Comparison of ENCODE assay signal across 10 cellular contexts in genomic region chr2:231397011-231397927, GRCh38. TPM values are rescaled to one million over a fixed set of nuclear protein-coding genes. Genes with fewer than 3 reads are reported as not detected.
A peak's percentile ranks its signal among the peaks of the same experiment; 100 is the strongest.
DNase-seq lines count a peak whose midpoint lies in the region; ATAC-seq, FAIRE-seq and TF ChIP-seq lines count a peak whose summit lies in the region.
"Had no signal": no experiment of that assay in that cellular context is flagged by ENCODE, and none has a peak within 500 bp of the region (broad histone marks: within the 10 kb centered on the region; RNA-seq: fewer than 3 reads in every experiment).

No MANE protein-coding gene starts in this region.

- no peaks in the 10 kb centered on the region for H3K36me3 ChIP-seq in kidney (ENCODE audit: control insufficient read depth in 1 of 2, insufficient read depth in 2 of 2, low read length in 2 of 2)
- H3K36me3 ChIP-seq: cardiac muscle cell had no signal

- peaks cover 12% of the 10 kb centered on the region for H3K4me1 Mint-ChIP-seq in activated naive CD4-positive, alpha-beta T cell treated with anti-CD3 and anti-CD28 coated beads for 36 hours (ENCODE audit: low read depth)
- H3K4me1 Mint-ChIP-seq in WTC11 = peaks cover 74% of the 10 kb centered on the region
- peaks cover 39% of the 10 kb centered on the region for H3K4me1 Mint-ChIP-seq in stimulated activated naive CD8-positive, alpha-beta T cell treated with anti-CD3 and anti-CD28 coated beads, Interleukin-15, amount 100 ng/mL, for 72 hours

- no peak overlapping the region for H3K4me3 ChIP-seq in kidney (ENCODE audit: low read length in 2 of 2)

- no peak for TF ChIP-seq CTCF in WTC11 (IDR thresholded peaks at IDR 0.05)
- no peak for TF ChIP-seq CTCF in kidney (IDR thresholded peaks at IDR 0.05; ENCODE audit: borderline replicate concordance, extremely low read depth, insufficient read depth)

- H3K36me3 Mint-ChIP-seq in activated naive CD4-positive, alpha-beta T cell treated with anti-CD3 and anti-CD28 coated beads, Interleukin-2, amount 50 U/mL, for 72 hours = no peaks in the 10 kb centered on the region
- H3K36me3 Mint-ChIP-seq in activated naive CD4-positive, alpha-beta T cell treated with anti-CD3 and anti-CD28 coated beads for 36 hours (ENCODE audit: low read depth) = no peaks in the 10 kb centered on the region
- H3K36me3 Mint-ChIP-seq in WTC11 = peaks cover 27% of the 10 kb centered on the region

- H3K9me3 Mint-ChIP-seq in activated naive CD4-positive, alpha-beta T cell treated with anti-CD3 and anti-CD28 coated beads, Interleukin-2, amount 50 U/mL, for 72 hours = no peaks in the 10 kb centered on the region
- no peaks in the 10 kb centered on the region for H3K9me3 Mint-ChIP-seq in activated naive CD4-positive, alpha-beta T cell treated with anti-CD3 and anti-CD28 coated beads for 36 hours
- no peaks in the 10 kb centered on the region for H3K9me3 Mint-ChIP-seq in WTC11
- H3K9me3 Mint-ChIP-seq in stimulated activated naive CD8-positive, alpha-beta T cell treated with anti-CD3 and anti-CD28 coated beads, Interleukin-15, amount 100 ng/mL, for 72 hours = no peaks in the 10 kb centered on the region

- peak; percentile 65 to 66 for ATAC-seq in activated naive CD4-positive, alpha-beta T cell treated with anti-CD3 and anti-CD28 coated beads, Interleukin-2, amount 50 U/mL, for 72 hours
- ATAC-seq in WTC11 = no peak
- ATAC-seq in stimulated activated naive CD8-positive, alpha-beta T cell treated with anti-CD3 and anti-CD28 coated beads, Interleukin-15, amount 100 ng/mL, for 72 hours = peak; percentile 56
- no peak for ATAC-seq in HG03025 (IDR thresholded peaks at IDR 0.05; ENCODE audit: low FRiP score, unreplicated experiment)

- no peaks in the 10 kb centered on the region for H3K9me3 ChIP-seq in kidney (ENCODE audit: control insufficient read depth in 1 of 2, low read length in 2 of 2)

- intact Hi-C loops in activated naive CD4-positive, alpha-beta T cell treated with anti-CD3 and anti-CD28 coated beads for 36 hours (cut with micrococcal nuclease) = no loop called here
- intact Hi-C loops in kidney (cut with DNase I) = no loop called here

- peaks cover 0 to 8% of the 10 kb centered on the region in 2 donors for H3K4me1 ChIP-seq in kidney (ENCODE audit: control insufficient read depth in 1 of 2, insufficient read depth in 1 of 2, low read depth in 1 of 2, low read length in 2 of 2)

- no peak overlapping the region for H3K27ac Mint-ChIP-seq in activated naive CD4-positive, alpha-beta T cell treated with anti-CD3 and anti-CD28 coated beads, Interleukin-2, amount 50 U/mL, for 72 hours
- no peak overlapping the region for H3K27ac Mint-ChIP-seq in activated naive CD4-positive, alpha-beta T cell treated with anti-CD3 and anti-CD28 coated beads for 36 hours
- H3K27ac Mint-ChIP-seq in WTC11 = peak overlapping the region; percentile 84
- peak overlapping the region in 1 of 2 donors; percentile 36 for H3K27ac Mint-ChIP-seq in stimulated activated naive CD8-positive, alpha-beta T cell treated with anti-CD3 and anti-CD28 coated beads, Interleukin-15, amount 100 ng/mL, for 72 hours

- H3K27me3 Mint-ChIP-seq in activated naive CD4-positive, alpha-beta T cell treated with anti-CD3 and anti-CD28 coated beads for 36 hours (ENCODE audit: low read depth) = peaks cover 28% of the 10 kb centered on the region
- no peaks in the 10 kb centered on the region for H3K27me3 Mint-ChIP-seq in WTC11 (ENCODE audit: low read depth)
- peaks cover 67% of the 10 kb centered on the region for H3K27me3 Mint-ChIP-seq in stimulated activated naive CD8-positive, alpha-beta T cell treated with anti-CD3 and anti-CD28 coated beads, Interleukin-15, amount 100 ng/mL, for 72 hours

- H3K27ac ChIP-seq in kidney (ENCODE audit: low read depth in 2 of 2, low read length in 2 of 2) (no peak overlapping the region), substantia nigra (ENCODE audit: low read depth, low read length, poor library complexity, severe bottlenecking) (no peak overlapping the region)
- H3K27ac ChIP-seq: cardiac muscle cell had no signal

- no peak for FAIRE-seq in kidney (lab: Jason Lieb, UNC)

- no peak overlapping the region for H3K4me3 Mint-ChIP-seq in activated naive CD4-positive, alpha-beta T cell treated with anti-CD3 and anti-CD28 coated beads for 36 hours
- peak overlapping the region; percentile 82 for H3K4me3 Mint-ChIP-seq in WTC11
- H3K4me3 Mint-ChIP-seq in stimulated activated naive CD8-positive, alpha-beta T cell treated with anti-CD3 and anti-CD28 coated beads, Interleukin-15, amount 100 ng/mL, for 72 hours = peak overlapping the region; percentile 15 to 76

- CTCF ChIA-PET in activated naive CD4-positive, alpha-beta T cell treated with anti-CD3 and anti-CD28 coated beads for 36 hours (lab: Charles Lee) = interaction anchor here (1.0 to 2.2 kb wide), 3 partner anchors 10 to 293 kb away, joined by 3 to 5 read pairs (median 3); no protein-coding TSS in a partner anchor
- CTCF ChIA-PET in WTC11 (lab: Charles Lee) = interaction anchor here (1.0 to 1.9 kb wide), 4 partner anchors 8 to 105 kb away, joined by 3 to 7 read pairs (median 6); no protein-coding TSS in a partner anchor

- DNase-seq in activated naive CD4-positive, alpha-beta T cell treated with anti-CD3 and anti-CD28 coated beads, Interleukin-2, amount 50 U/mL, for 72 hours (ENCODE audit: low spot score in 2 of 2) = no peak
- DNase-seq in activated naive CD4-positive, alpha-beta T cell treated with anti-CD3 and anti-CD28 coated beads for 36 hours = no peak
- no peak for DNase-seq in WTC11 (ENCODE audit: low spot score)
- peak; percentile 48 for DNase-seq in kidney
- DNase-seq in stimulated activated naive CD8-positive, alpha-beta T cell treated with anti-CD3 and anti-CD28 coated beads, Interleukin-15, amount 100 ng/mL, for 72 hours = peak in 1 of 2 donors; percentile 26
- DNase-seq in pons (ENCODE audit: low spot score) = no peak
- DNase-seq in substantia nigra (lab: John Stamatoyannopoulos, UW) = no peak
- DNase-seq: NCI-H1105 had no signal

- POLR2A ChIA-PET in WTC11 (lab: Charles Lee) = no interaction called here

- no peak overlapping the region for H3K9ac ChIP-seq in kidney (ENCODE audit: low read length in 2 of 2)

TF ChIP-seq in WTC11, 78 proteins besides CTCF, POLR2A, EP300 and RAD21 (continues in another document):
- TF ChIP-seq MAX (CRISPR knock-in tag; IDR thresholded peaks at IDR 0.05) = no peak
- no peak for TF ChIP-seq ZNF263 (CRISPR knock-in tag; IDR thresholded peaks at IDR 0.05; ENCODE audit: low read depth)
- TF ChIP-seq, protein P1, sequence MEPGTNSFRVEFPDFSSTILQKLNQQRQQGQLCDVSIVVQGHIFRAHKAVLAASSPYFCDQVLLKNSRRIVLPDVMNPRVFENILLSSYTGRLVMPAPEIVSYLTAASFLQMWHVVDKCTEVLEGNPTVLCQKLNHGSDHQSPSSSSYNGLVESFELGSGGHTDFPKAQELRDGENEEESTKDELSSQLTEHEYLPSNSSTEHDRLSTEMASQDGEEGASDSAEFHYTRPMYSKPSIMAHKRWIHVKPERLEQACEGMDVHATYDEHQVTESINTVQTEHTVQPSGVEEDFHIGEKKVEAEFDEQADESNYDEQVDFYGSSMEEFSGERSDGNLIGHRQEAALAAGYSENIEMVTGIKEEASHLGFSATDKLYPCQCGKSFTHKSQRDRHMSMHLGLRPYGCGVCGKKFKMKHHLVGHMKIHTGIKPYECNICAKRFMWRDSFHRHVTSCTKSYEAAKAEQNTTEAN (CRISPR knock-in tag; IDR thresholded peaks at IDR 0.05) = no peak
- TF ChIP-seq, protein P2, sequence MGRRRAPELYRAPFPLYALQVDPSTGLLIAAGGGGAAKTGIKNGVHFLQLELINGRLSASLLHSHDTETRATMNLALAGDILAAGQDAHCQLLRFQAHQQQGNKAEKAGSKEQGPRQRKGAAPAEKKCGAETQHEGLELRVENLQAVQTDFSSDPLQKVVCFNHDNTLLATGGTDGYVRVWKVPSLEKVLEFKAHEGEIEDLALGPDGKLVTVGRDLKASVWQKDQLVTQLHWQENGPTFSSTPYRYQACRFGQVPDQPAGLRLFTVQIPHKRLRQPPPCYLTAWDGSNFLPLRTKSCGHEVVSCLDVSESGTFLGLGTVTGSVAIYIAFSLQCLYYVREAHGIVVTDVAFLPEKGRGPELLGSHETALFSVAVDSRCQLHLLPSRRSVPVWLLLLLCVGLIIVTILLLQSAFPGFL (CRISPR knock-in tag; IDR thresholded peaks at IDR 0.05; ENCODE audit: borderline replicate concordance) = no peak
- no peak for TF ChIP-seq TEAD1 (CRISPR knock-in tag; IDR thresholded peaks at IDR 0.05)
- TF ChIP-seq NFYB (CRISPR knock-in tag; conservative IDR thresholded peaks at IDR 0.05; ENCODE audit: low read depth) = no peak
- TF ChIP-seq USF2 (CRISPR knock-in tag; IDR thresholded peaks at IDR 0.05) = no peak

RNA-seq across cellular contexts. Expression of gene B3GNT7, which starts 1.8 kb away (rescaled TPM):
- total RNA-seq in activated naive CD4-positive, alpha-beta T cell treated with anti-CD3 and anti-CD28 coated beads, Interleukin-2, amount 50 U/mL, for 72 hours = under 1 TPM; 0.07 to 0.43 TPM
- not detected for total RNA-seq in activated naive CD4-positive, alpha-beta T cell treated with anti-CD3 and anti-CD28 coated beads for 36 hours
- total RNA-seq in WTC11 (2021) = 151 to 197 TPM (median 194 TPM) in 3 replicates
- total RNA-seq in kidney = 9.3 TPM
- polyA plus RNA-seq in kidney (ENCODE audit: insufficient read depth, low read depth, low replicate concordance) = 2.4 TPM

Comparison
In these comparisons a context has a peak if more than half of its experiments do, and no peak if none do; other contexts are left out.
1. ATAC-seq: peak in activated naive CD4-positive, alpha-beta T cell treated with anti-CD3 and anti-CD28 coated beads, Interleukin-2, amount 50 U/mL, for 72 hours (2 of 2) and stimulated activated naive CD8-positive, alpha-beta T cell treated with anti-CD3 and anti-CD28 coated beads, Interleukin-15, amount 100 ng/mL, for 72 hours (single experiment); none in WTC11 (single experiment) and HG03025 (single experiment).
2. RNA of gene B3GNT7, which starts 1.8 kb away (total RNA-seq): 151 to 197 TPM in WTC11; 9.3 TPM in kidney (single experiment), 0.07 to 0.43 TPM in activated naive CD4-positive, alpha-beta T cell treated with anti-CD3 and anti-CD28 coated beads, Interleukin-2, amount 50 U/mL, for 72 hours and not detected in activated naive CD4-positive, alpha-beta T cell treated with anti-CD3 and anti-CD28 coated beads for 36 hours; every median in the first group is over 10 times any median in the second.